ENCODE assay signal across 8 cellular contexts in the genomic region with DNA sequence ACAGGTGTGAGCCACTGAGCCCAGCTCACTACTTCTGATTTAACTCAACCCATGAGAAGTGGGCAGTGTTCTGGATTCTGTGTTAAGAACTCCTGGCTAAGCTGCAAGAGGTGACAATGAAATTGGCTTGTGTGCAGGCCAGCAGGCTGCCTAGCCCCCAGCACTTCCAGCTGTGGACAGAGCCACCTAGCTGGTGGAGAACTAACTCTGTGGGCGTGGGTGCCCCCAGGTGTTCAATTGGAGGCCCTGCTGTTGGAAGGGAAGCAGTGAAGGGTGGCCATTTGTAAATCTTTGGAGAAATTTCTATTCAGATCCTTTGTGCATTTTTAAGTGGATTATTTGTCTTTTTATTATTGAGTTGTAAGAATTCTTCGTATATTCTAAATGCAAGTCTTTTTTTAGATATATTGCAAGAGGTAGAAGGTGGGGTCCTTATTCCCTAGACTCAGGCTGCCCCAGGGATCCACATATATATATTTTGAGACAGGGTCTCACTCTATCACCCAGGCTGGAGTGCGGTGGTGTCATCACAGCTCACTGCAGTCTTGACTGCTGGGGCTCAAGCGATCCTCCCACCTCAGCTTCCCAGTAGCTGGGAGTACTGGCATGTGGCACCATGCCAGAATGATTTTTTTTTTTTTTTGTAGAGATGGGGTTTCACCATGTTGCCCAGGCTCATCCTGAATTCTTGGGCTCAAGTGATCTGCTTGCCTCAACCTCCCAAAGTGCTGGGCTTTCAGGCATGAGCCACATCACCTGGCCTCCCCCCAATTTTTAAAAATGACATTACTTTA. TPM values are rescaled to one million over a fixed set of nuclear protein-coding genes. Genes with fewer than 3 reads are reported as not detected.
DNase-seq lines count a peak whose midpoint lies in the region; ATAC-seq and TF ChIP-seq lines count a peak whose summit lies in the region.

No MANE protein-coding gene starts in this region.

- TF ChIP-seq RAD21 in HCT116 (IDR thresholded peaks at IDR 0.05; ENCODE audit: low read depth), result peak; percentile 89

- peaks cover 10 to 11% of the 10 kb centered on the region in 2 experiments for H3K4me1 ChIP-seq in HCT116 (ENCODE audit: control insufficient read depth in 1 of 2, insufficient read depth in 2 of 2, low read length in 2 of 2)

- H3K4me2 ChIP-seq in HCT116 (ENCODE audit: low read length), result no peak overlapping the region

- H3K4me1 Mint-ChIP-seq in activated naive CD8-positive, alpha-beta T cell treated with anti-CD3 and anti-CD28 coated beads, Interleukin-2, amount 10 ng/mL, durations not matched to agents 7 days and 5 days, result peaks cover 6% of the 10 kb centered on the region

- H3K36me3 Mint-ChIP-seq in activated naive CD8-positive, alpha-beta T cell treated with anti-CD3 and anti-CD28 coated beads, Interleukin-2, amount 10 ng/mL, durations not matched to agents 7 days and 5 days, result no peaks in the 10 kb centered on the region

- H3K9me3 ChIP-seq in HCT116 (ENCODE audit: control insufficient read depth in 1 of 2, insufficient read depth in 1 of 2, low read depth in 1 of 2, low read length in 2 of 2), result no peaks in the 10 kb centered on the region

- no peaks in the 10 kb centered on the region for H4K20me1 ChIP-seq in HCT116 (ENCODE audit: insufficient read depth)

- no peak overlapping the region for H3K4me3 Mint-ChIP-seq in activated naive CD8-positive, alpha-beta T cell treated with anti-CD3 and anti-CD28 coated beads, Interleukin-2, amount 10 ng/mL, durations not matched to agents 7 days and 5 days

- H3K4me3 ChIP-seq in HCT116 (replicated peaks in 1 of 2; ENCODE audit: low read depth in 1 of 2, low read length in 2 of 2) (no peak overlapping the region), dorsolateral prefrontal cortex (no peak overlapping the region)

- ATAC-seq in HCT116, result peak; percentile 99
- ATAC-seq in activated naive CD8-positive, alpha-beta T cell treated with anti-CD3 and anti-CD28 coated beads, Interleukin-2, amount 10 ng/mL, durations not matched to agents 7 days and 5 days (ENCODE audit: low read depth), result peak; percentile 93
- ATAC-seq in GM18909 (IDR thresholded peaks at IDR 0.05; ENCODE audit: poor library complexity, unreplicated experiment), result no peak
- ATAC-seq in HG02588 (IDR thresholded peaks at IDR 0.05; ENCODE audit: unreplicated experiment), result no peak

- POLR2A ChIA-PET in HCT116 (lab: Charles Lee), result no interaction called here
- POLR2A ChIA-PET in activated naive CD8-positive, alpha-beta T cell treated with anti-CD3 and anti-CD28 coated beads, Interleukin-2, amount 10 ng/mL, durations not matched to agents 7 days and 5 days (lab: Charles Lee), result no interaction called here

- no peaks in the 10 kb centered on the region for H3K9me3 Mint-ChIP-seq in activated naive CD8-positive, alpha-beta T cell treated with anti-CD3 and anti-CD28 coated beads, Interleukin-2, amount 10 ng/mL, durations not matched to agents 7 days and 5 days

- RAD21 ChIA-PET in HCT116 (lab: Charles Lee; ENCODE audit: low non-redundant PET in 1 of 2, low total read pairs in 2 of 2, uncharacterized antibody in 2 of 2, unreplicated experiment in 2 of 2), result interaction anchor here in 1 of 2 experiments (0.6 to 1.6 kb wide), 4 partner anchors 31 to 319 kb away, joined by 3 to 5 read pairs (median 4); partner anchors contain the start of gene RPP25

- CTCF ChIA-PET in HCT116 (lab: Charles Lee), result interaction anchor here (0.9 to 2.3 kb wide), 9 partner anchors 10 to 219 kb away, joined by 3 to 21 read pairs (median 5); partner anchors contain the start of genes RPP25 and ULK3

- intact Hi-C loops in HCT116 (cut with micrococcal nuclease) (loop anchor here (1.0 to 10.0 kb wide), 5 partner anchors 36 to 613 kb away; partner anchors contain the start of gene FAM219B), dorsolateral prefrontal cortex (cut with DNase I) (no loop called here)

- H3K27ac ChIP-seq in HCT116 (ENCODE audit: low read depth, low read length), result no peak overlapping the region
- H3K27ac ChIP-seq in dorsolateral prefrontal cortex, result no peak overlapping the region

- no peaks in the 10 kb centered on the region for H3K36me3 ChIP-seq in HCT116 (ENCODE audit: control insufficient read depth in 1 of 2, insufficient read depth in 2 of 2, low read length in 2 of 2)

- peaks cover 13% of the 10 kb centered on the region for H3K27me3 Mint-ChIP-seq in activated naive CD8-positive, alpha-beta T cell treated with anti-CD3 and anti-CD28 coated beads, Interleukin-2, amount 10 ng/mL, durations not matched to agents 7 days and 5 days

- no peaks in the 10 kb centered on the region for H3K9me2 ChIP-seq in HCT116 (ENCODE audit: insufficient read depth)

- no peaks in the 10 kb centered on the region for H3K79me2 ChIP-seq in HCT116 (ENCODE audit: insufficient read depth, low read length)

- no peak for TF ChIP-seq POLR2A in HCT116 (IDR thresholded peaks at IDR 0.05; ENCODE audit: borderline replicate concordance, extremely low read depth, insufficient read depth, insufficient read length)

- peak; percentile 68 for DNase-seq in COLO668 (lab: John Stamatoyannopoulos, UW; ENCODE audit: unreplicated experiment)
- peak; percentile 41 for DNase-seq in HCT116 (ENCODE audit: low read depth, low spot score)
- peak; percentile 44 for DNase-seq in NOMO-1 treated with DMSO at 0.1 percent for 48 hours (lab: John Stamatoyannopoulos, UW; ENCODE audit: unreplicated experiment)
- peak; percentile 54 for DNase-seq in activated naive CD8-positive, alpha-beta T cell treated with anti-CD3 and anti-CD28 coated beads, Interleukin-2, amount 10 ng/mL, durations not matched to agents 7 days and 5 days
- DNase-seq in lung microvascular endothelial cell (ENCODE audit: low read depth in 2 of 2), result peak; percentile 73 to 90
- DNase-seq in dorsolateral prefrontal cortex, result no peak

- H2AFZ ChIP-seq in HCT116 (ENCODE audit: low read depth, low read length, poor library complexity, severe bottlenecking), result no peak overlapping the region

- H3K9ac ChIP-seq in HCT116 (ENCODE audit: low read length), result no peak overlapping the region

- TF ChIP-seq CTCF in HCT116 (IDR thresholded peaks at IDR 0.05 in 2 of 3, conservative IDR thresholded peaks at IDR 0.05 in 1 of 3; ENCODE audit: borderline replicate concordance in 1 of 3, insufficient read depth in 1 of 3, low read depth in 2 of 3, low read length in 2 of 3) (peak; percentile 82 to 88 (median 85)), dorsolateral prefrontal cortex (IDR thresholded peaks at IDR 0.05 in 54 of 56, conservative IDR thresholded peaks at IDR 0.05 in 2 of 56; ENCODE audit: low read depth in 1 of 56, partially characterized antibody in 56 of 56) (peak in 9 of 56 donors; percentile 7 to 34 (median 13))

- H3K27ac Mint-ChIP-seq in activated naive CD8-positive, alpha-beta T cell treated with anti-CD3 and anti-CD28 coated beads, Interleukin-2, amount 10 ng/mL, durations not matched to agents 7 days and 5 days, result no peak overlapping the region

- no TSS peak for BruUV-seq in HCT116 (replicated peaks; lab: Mats Ljungman, UMichigan)

- H3K27me3 ChIP-seq in HCT116 (ENCODE audit: insufficient read depth, low read length) (0 out of 2 replicates have a peak, but pooled peaks cover 4% of the 10 kb centered on the region), dorsolateral prefrontal cortex (no peaks in the 10 kb centered on the region)

TF ChIP-seq in HCT116, 20 proteins besides CTCF, POLR2A, EP300 and RAD21 (continues in another document):
- no peak for TF ChIP-seq CEBPB (IDR thresholded peaks at IDR 0.05; ENCODE audit: low read depth)
- no peak for TF ChIP-seq CBX3 (IDR thresholded peaks at IDR 0.05; ENCODE audit: low read depth)
- no peak for TF ChIP-seq POLR2AphosphoS5 (IDR thresholded peaks at IDR 0.05; ENCODE audit: low read depth, low read length)
- TF ChIP-seq, protein P1, sequence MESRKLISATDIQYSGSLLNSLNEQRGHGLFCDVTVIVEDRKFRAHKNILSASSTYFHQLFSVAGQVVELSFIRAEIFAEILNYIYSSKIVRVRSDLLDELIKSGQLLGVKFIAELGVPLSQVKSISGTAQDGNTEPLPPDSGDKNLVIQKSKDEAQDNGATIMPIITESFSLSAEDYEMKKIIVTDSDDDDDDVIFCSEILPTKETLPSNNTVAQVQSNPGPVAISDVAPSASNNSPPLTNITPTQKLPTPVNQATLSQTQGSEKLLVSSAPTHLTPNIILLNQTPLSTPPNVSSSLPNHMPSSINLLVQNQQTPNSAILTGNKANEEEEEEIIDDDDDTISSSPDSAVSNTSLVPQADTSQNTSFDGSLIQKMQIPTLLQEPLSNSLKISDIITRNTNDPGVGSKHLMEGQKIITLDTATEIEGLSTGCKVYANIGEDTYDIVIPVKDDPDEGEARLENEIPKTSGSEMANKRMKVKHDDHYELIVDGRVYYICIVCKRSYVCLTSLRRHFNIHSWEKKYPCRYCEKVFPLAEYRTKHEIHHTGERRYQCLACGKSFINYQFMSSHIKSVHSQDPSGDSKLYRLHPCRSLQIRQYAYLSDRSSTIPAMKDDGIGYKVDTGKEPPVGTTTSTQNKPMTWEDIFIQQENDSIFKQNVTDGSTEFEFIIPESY (IDR thresholded peaks at IDR 0.05; ENCODE audit: extremely low read depth, insufficient replicate concordance, low read length), result no peak

RNA-seq across cellular contexts. Expression of gene SCAMP5, which starts 7.2 kb away (rescaled TPM):
- 6.2 TPM for total RNA-seq in HCT116 (2021; ENCODE audit: unreplicated experiment)
- 5.6 and 7.4 TPM in 2 replicates for polyA plus RNA-seq in HCT116 (2012)
- under 1 TPM in 1 of 2 experiments, not detected in 1; 0.22 TPM for total RNA-seq in activated naive CD8-positive, alpha-beta T cell treated with anti-CD3 and anti-CD28 coated beads, Interleukin-2, amount 10 ng/mL, durations not matched to agents 7 days and 5 days
- total RNA-seq in lung microvascular endothelial cell, result 5.6 and 6.1 TPM in 2 replicates
- 100 to 1,000 TPM; 158 to 432 (median 337) TPM for total RNA-seq in dorsolateral prefrontal cortex

RNA-seq across cellular contexts. Expression of gene RPP25, which starts 31.6 kb away (rescaled TPM):
- total RNA-seq in HCT116 (2021; ENCODE audit: unreplicated experiment) (5.9 TPM), lung microvascular endothelial cell (16.6 and 26.0 TPM in 2 replicates), dorsolateral prefrontal cortex (10 to 100 TPM in 37 of 120 experiments, 1 to 10 TPM in 83; 5.0 to 16.7 (median 8.5) TPM)
- polyA plus RNA-seq in HCT116 (2012), result 2.2 and 3.1 TPM in 2 replicates
- 1 to 10 TPM; 3.5 to 4.2 TPM for total RNA-seq in activated naive CD8-positive, alpha-beta T cell treated with anti-CD3 and anti-CD28 coated beads, Interleukin-2, amount 10 ng/mL, durations not matched to agents 7 days and 5 days

RNA-seq across cellular contexts. Expression of gene PPCDC, which starts 35.2 kb away (rescaled TPM):
- total RNA-seq in HCT116 (2021; ENCODE audit: unreplicated experiment) (18.0 TPM), lung microvascular endothelial cell (5.4 and 6.5 TPM in 2 replicates), dorsolateral prefrontal cortex (10 to 100 TPM in 59 of 120 experiments, 1 to 10 TPM in 61; 3.9 to 23.6 (median 9.9) TPM)
- 18.7 and 23.5 TPM in 2 replicates for polyA plus RNA-seq in HCT116 (2012)
- 10 to 100 TPM; 16.0 to 16.7 TPM for total RNA-seq in activated naive CD8-positive, alpha-beta T cell treated with anti-CD3 and anti-CD28 coated beads, Interleukin-2, amount 10 ng/mL, durations not matched to agents 7 days and 5 days

RNA-seq across cellular contexts. Expression of gene COX5A, which starts 50.3 kb away (rescaled TPM):
- 307 TPM for total RNA-seq in HCT116 (2021; ENCODE audit: unreplicated experiment)
- polyA plus RNA-seq in HCT116 (2012), result 290 and 419 TPM in 2 replicates
- 100 to 1,000 TPM; 220 to 222 TPM for total RNA-seq in activated naive CD8-positive, alpha-beta T cell treated with anti-CD3 and anti-CD28 coated beads, Interleukin-2, amount 10 ng/mL, durations not matched to agents 7 days and 5 days
- 55.0 and 61.5 TPM in 2 replicates for total RNA-seq in lung microvascular endothelial cell
- total RNA-seq in dorsolateral prefrontal cortex, result 100 to 1,000 TPM; 113 to 311 (median 236) TPM

Comparison
In these comparisons a context has a peak if more than half of its experiments do, and no peak if none do; other contexts are left out.
1. DNase-seq: peak in COLO668 (single experiment), HCT116 (single experiment), NOMO-1 treated with DMSO at 0.1 percent for 48 hours (single experiment), activated naive CD8-positive, alpha-beta T cell treated with anti-CD3 and anti-CD28 coated beads, Interleukin-2, amount 10 ng/mL, durations not matched to agents 7 days and 5 days (single experiment) and lung microvascular endothelial cell (2 of 2); none in dorsolateral prefrontal cortex (0 of 10).
2. ATAC-seq: peak in HCT116 (single experiment) and activated naive CD8-positive, alpha-beta T cell treated with anti-CD3 and anti-CD28 coated beads, Interleukin-2, amount 10 ng/mL, durations not matched to agents 7 days and 5 days (single experiment); none in GM18909 (single experiment) and HG02588 (single experiment).
3. RNA of gene SCAMP5, which starts 7.2 kb away (total RNA-seq): 158 to 432 TPM in dorsolateral prefrontal cortex; 6.2 TPM in HCT116 (single experiment), 5.6 to 6.1 TPM in lung microvascular endothelial cell and 0.22 TPM in activated naive CD8-positive, alpha-beta T cell treated with anti-CD3 and anti-CD28 coated beads, Interleukin-2, amount 10 ng/mL, durations not matched to agents 7 days and 5 days; every median in the first group is over 10 times any median in the second.